33 cellular contexts compared by ENCODE assay signal in the genomic region with DNA sequence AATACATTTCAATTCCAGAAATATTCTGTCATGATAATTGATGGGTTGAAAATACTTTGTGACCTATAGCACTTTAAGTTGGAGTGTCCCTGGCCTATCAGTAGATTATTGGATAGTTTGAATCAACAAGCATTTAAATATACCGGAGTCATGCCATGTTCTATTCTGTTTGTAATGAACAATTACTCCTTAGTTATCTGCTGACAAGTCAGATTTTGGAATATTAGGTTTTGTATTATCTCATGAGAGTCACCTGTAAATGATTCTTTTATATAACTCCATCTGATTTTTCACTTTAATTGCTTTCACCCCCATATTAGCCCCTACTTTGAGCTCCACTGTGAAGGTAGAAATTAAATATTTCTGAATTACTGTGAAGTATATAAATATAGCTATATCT.
"Had no signal": no experiment of that assay in that cellular context is flagged by ENCODE, and none has a peak within 500 bp of the region (broad histone marks: within the 10 kb centered on the region; RNA-seq: fewer than 3 reads in every experiment).

No MANE protein-coding gene starts in this region.

- FAIRE-seq: astrocyte, bronchial epithelial cell had no signal

- H3K27ac ChIP-seq: adrenal gland, ascending aorta, body of pancreas, brain microvascular endothelial cell, breast epithelium, cardiac muscle cell had no signal

- DNase-seq: activated effector memory CD4-positive, alpha-beta T cell treated with anti-CD3 and anti-CD28 coated beads, Interleukin-2, amount 50 U/mL, for 16 hours; activated effector memory CD4-positive, alpha-beta T cell treated with Interleukin-2 at 50 U/mL for 16 hours; activated gamma-delta T cell; activated gamma-delta T cell treated with Interleukin-2 at 50 U/mL for 16 hours; activated naive CD4-positive, alpha-beta T cell; activated naive CD4-positive, alpha-beta T cell treated with anti-CD3 and anti-CD28 coated beads for 36 hours; activated naive CD4-positive, alpha-beta T cell treated with anti-CD3 and anti-CD28 coated beads, Interleukin-2, amount 10 ng/mL, durations not matched to agents 7 days and 5 days; activated naive CD4-positive, alpha-beta T cell treated with anti-CD3 and anti-CD28 coated beads, Interleukin-2, amount 50 U/mL, for 16 hours; activated naive CD4-positive, alpha-beta T cell treated with Interleukin-2 at 50 U/mL for 16 hours; activated naive CD8-positive, alpha-beta T cell treated with anti-CD3 and anti-CD28 coated beads for 36 hours; activated naive CD8-positive, alpha-beta T cell treated with anti-CD3 and anti-CD28 coated beads, Interleukin-2, amount 10 ng/mL, durations not matched to agents 7 days and 5 days; activated naive CD8-positive, alpha-beta T cell treated with anti-CD3 and anti-CD28 coated beads, Interleukin-2, amount 50 U/mL, for 24 hours; activated T-cell treated with anti-CD3 and anti-CD28 coated beads, Interleukin-2, amount 50 U/mL, for 24 hours; activated T-cell treated with anti-CD3 and anti-CD28 coated beads, Interleukin-2, amount 50 U/mL, for 4 hours; activated T-cell treated with anti-CD3 and anti-CD28 coated beads, Interleukin-2, amount 50 U/mL, for 48 hours; activated T-cell treated with anti-CD3 and anti-CD28 coated beads, Interleukin-2, amount 50 U/mL, for 72 hours; adrenal gland; amniotic stem cell; amygdala; anterior cingulate cortex; aorta; body of pancreas; brain microvascular endothelial cell; caudate nucleus; central memory CD4-positive, alpha-beta T cell; cerebellar nuclear complex had no signal

- H3K9me3 ChIP-seq: adrenal gland, ascending aorta, body of pancreas, breast epithelium had no signal

- H3K27me3 ChIP-seq: adrenal gland, ascending aorta, body of pancreas, brain microvascular endothelial cell, breast epithelium, cardiac muscle cell had no signal

- ATAC-seq: activated naive CD4-positive, alpha-beta T cell treated with anti-CD3 and anti-CD28 coated beads, Interleukin-2, amount 50 U/mL, for 72 hours; activated naive CD8-positive, alpha-beta T cell treated with anti-CD3 and anti-CD28 coated beads, Interleukin-2, amount 50 U/mL, for 24 hours; activated T-cell treated with anti-CD3 and anti-CD28 coated beads, Interleukin-2, amount 50 U/mL, for 4 hours; activated T-cell treated with anti-CD3 and anti-CD28 coated beads, Interleukin-2, amount 50 U/mL, for 72 hours; activated T-helper 17 cell treated with anti-CD3 and anti-CD28 coated beads, Interleukin-2, amount 50 U/mL, for 72 hours; body of pancreas had no signal

- H3K4me1 ChIP-seq: adrenal gland, ascending aorta, body of pancreas, breast epithelium had no signal

- H3K4me3 ChIP-seq: adrenal gland, ascending aorta, body of pancreas, breast epithelium, cardiac muscle cell had no signal

- H3K36me3 ChIP-seq: adrenal gland, brain microvascular endothelial cell, breast epithelium, cardiac muscle cell had no signal
